ENCODE assay signal across 1 cellular context in genomic region chr2:71067567-71068217, GRCh38.
TF ChIP-seq lines count a peak whose summit lies in the region.

No MANE protein-coding gene starts in this region.

TF ChIP-seq in GM23338, 12 proteins besides CTCF, POLR2A, EP300 and RAD21 (continued from another document):
- TF ChIP-seq ZNF462 (CRISPR knock-in tag; IDR thresholded peaks at IDR 0.05), result no peak
- TF ChIP-seq ZNF114 (CRISPR knock-in tag; IDR thresholded peaks at IDR 0.05), result no peak
- no peak for TF ChIP-seq REST (IDR thresholded peaks at IDR 0.05; ENCODE audit: unreplicated experiment)
- TF ChIP-seq CREB1 (CRISPR knock-in tag; IDR thresholded peaks at IDR 0.05; ENCODE audit: low read depth), result no peak
